Comparison of ENCODE assay signal across 13 cellular contexts in the genomic region with DNA sequence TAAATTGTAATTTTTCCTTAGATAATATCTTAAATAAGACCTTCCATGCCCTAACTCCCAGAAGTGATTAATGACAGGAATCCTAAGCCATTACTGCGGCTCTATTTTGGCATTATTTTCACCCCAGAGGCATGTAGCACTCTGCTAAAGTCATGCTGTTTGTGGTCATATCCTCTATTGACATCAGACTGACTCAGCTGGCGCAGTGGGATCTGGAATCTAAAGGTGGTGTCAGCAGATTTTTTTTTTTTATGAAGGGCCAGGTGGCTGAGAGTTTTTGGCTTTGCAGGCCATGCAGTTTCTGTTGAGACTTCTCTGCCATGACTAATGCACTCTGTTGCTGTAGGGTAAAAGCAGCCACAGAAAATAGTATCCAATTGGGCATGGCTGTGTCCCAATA.
A peak's percentile ranks its signal among the peaks of the same experiment; 100 is the strongest.
DNase-seq lines count a peak whose midpoint lies in the region; ATAC-seq lines count a peak whose summit lies in the region.
"Had no signal": no experiment of that assay in that cellular context is flagged by ENCODE, and none has a peak within 500 bp of the region (broad histone marks: within the 10 kb centered on the region; RNA-seq: fewer than 3 reads in every experiment).

No MANE protein-coding gene starts in this region.

- H2AFZ ChIP-seq in GM23248 = no peak overlapping the region

- DNase-seq in GM23248 = peak; percentile 94
- peak; percentile 89 for DNase-seq in RKO (ENCODE audit: low spot score)
- DNase-seq in epithelial cell of prostate (ENCODE audit: low read depth, low spot score) = peak; percentile 97
- DNase-seq in renal cortical epithelial cell (ENCODE audit: low read depth) = peak; percentile 89
- DNase-seq in kidney glomerular epithelial cell (lab: John Stamatoyannopoulos, UW) = no peak
- no peak for DNase-seq in occipital lobe (lab: John Stamatoyannopoulos, UW)
- no peak for DNase-seq in activated CD4-positive, alpha-beta T cell treated with anti-CD3 and anti-CD28 coated beads, Interleukin-2, amount 50 U/mL, for 4 hours
- DNase-seq: DMS79, heart left ventricle, sigmoid colon had no signal

- 2 to 3% methylated on average over 2 of the region's 2 CpGs for WGBS in GM23248 (ENCODE audit: low coverage in 1 of 2, low lambda C conversion rate in 2 of 2, missing lambda C conversion rate in 2 of 2), 2 experiments

- peak overlapping the region; percentile 60 for H3K4me2 ChIP-seq in GM23248 (ENCODE audit: unreplicated experiment)

- H3K9ac ChIP-seq in GM23248 = no peak overlapping the region

- H3K4me3 ChIP-seq in GM23248 = no peak overlapping the region
- H3K4me3 ChIP-seq: heart left ventricle, sigmoid colon had no signal

- no peaks in the 10 kb centered on the region for H3K36me3 ChIP-seq in GM23248 (ENCODE audit: low read depth)
- H3K36me3 ChIP-seq: heart left ventricle, sigmoid colon had no signal

- no peaks in the 10 kb centered on the region for H3K79me2 ChIP-seq in GM23248 (ENCODE audit: insufficient read depth)

- H3K27me3 ChIP-seq in GM23248 (replicated peaks; ENCODE audit: insufficient read depth) = no peaks in the 10 kb centered on the region
- H3K27me3 ChIP-seq: heart left ventricle, sigmoid colon had no signal

- in situ Hi-C loops in GM23248 (cut with MboI) = no loop called here

- H3K9me3 ChIP-seq in GM23248 (ENCODE audit: low read depth) = no peaks in the 10 kb centered on the region
- H3K9me3 ChIP-seq: sigmoid colon had no signal

- no peaks in the 10 kb centered on the region for H4K20me1 ChIP-seq in GM23248 (ENCODE audit: insufficient read depth)

- H3K4me1 ChIP-seq in GM23248 (ENCODE audit: insufficient read depth) = peaks cover 39% of the 10 kb centered on the region
- H3K4me1 ChIP-seq: heart left ventricle, sigmoid colon had no signal

- no peak for ATAC-seq in GM19467 (IDR thresholded peaks at IDR 0.05; ENCODE audit: unreplicated experiment)
- ATAC-seq: activated CD4-positive, CD25-positive, alpha-beta regulatory T cell treated with anti-CD3 and anti-CD28 coated beads, Interleukin-2, amount 50 U/mL, for 24 hours; activated T-helper 17 cell treated with anti-CD3 and anti-CD28 coated beads, Interleukin-2, amount 50 U/mL, for 72 hours; heart left ventricle had no signal

- H3K9me2 ChIP-seq in GM23248 (ENCODE audit: insufficient read depth) = no peaks in the 10 kb centered on the region

- H3K27ac ChIP-seq in GM23248 (peak overlapping the region; percentile 54), epithelial cell of prostate (peak overlapping the region; percentile 65)
- H3K27ac ChIP-seq: heart left ventricle, sigmoid colon had no signal

- peaks cover 36% of the 10 kb centered on the region for H3F3A ChIP-seq in GM23248 (ENCODE audit: insufficient read depth)

Comparison
In these comparisons a context has a peak if more than half of its experiments do, and no peak if none do; other contexts are left out.
1. DNase-seq: peak in GM23248 (single experiment), RKO (single experiment), epithelial cell of prostate (single experiment) and renal cortical epithelial cell (single experiment); none in kidney glomerular epithelial cell (single experiment), occipital lobe (single experiment) and activated CD4-positive, alpha-beta T cell treated with anti-CD3 and anti-CD28 coated beads, Interleukin-2, amount 50 U/mL, for 4 hours (0 of 2).